8 cellular contexts compared by ENCODE assay signal in genomic region chr2:65437392-65438135, GRCh38. TPM values are rescaled to one million over a fixed set of nuclear protein-coding genes. Genes with fewer than 3 reads are reported as not detected.
DNase-seq lines count a peak whose midpoint lies in the region; ATAC-seq and TF ChIP-seq lines count a peak whose summit lies in the region.

No MANE protein-coding gene starts in this region.

- peaks cover 20% of the 10 kb centered on the region for H3F3A ChIP-seq in GM23338 (replicated peaks; ENCODE audit: low read depth)

- H3K36me3 ChIP-seq in GM23338 (ENCODE audit: insufficient read depth) (no peaks in the 10 kb centered on the region), gastrocnemius medialis (no peaks in the 10 kb centered on the region)

- no peaks in the 10 kb centered on the region for H3K9me2 ChIP-seq in GM23338 (ENCODE audit: insufficient read depth)

- H3K36me3 Mint-ChIP-seq in GM23338 (ENCODE audit: low read depth) (no peaks in the 10 kb centered on the region), activated B cell treated with CpG ODN at 0.5 μM for 24 hours (ENCODE audit: low read depth) (peaks cover 3% of the 10 kb centered on the region)

- TF ChIP-seq CTCF in GM23338 (conservative IDR thresholded peaks at IDR 0.05; ENCODE audit: low read depth in 2 of 2) (no peak), activated B cell treated with CpG ODN at 0.5 μM for 24 hours (IDR thresholded peaks at IDR 0.05) (no peak), gastrocnemius medialis (IDR thresholded peaks at IDR 0.05 in 4 of 5, conservative IDR thresholded peaks at IDR 0.05 in 1 of 5) (no peak), GM10266 (IDR thresholded peaks at IDR 0.05; ENCODE audit: control insufficient read depth, insufficient read depth, low read depth, missing control alignments) (no peak), GM20000 (IDR thresholded peaks at IDR 0.05; ENCODE audit: extremely low read depth, missing control alignments) (no peak)

- no peak overlapping the region for H3K27ac Mint-ChIP-seq in GM23338
- H3K27ac Mint-ChIP-seq in activated B cell treated with CpG ODN at 0.5 μM for 24 hours: no peak overlapping the region

- DNase-seq in GM23338 (ENCODE audit: low spot score): peak; percentile 77
- DNase-seq in activated B cell treated with CpG ODN at 0.5 μM for 24 hours: no peak
- DNase-seq in iPS DF 19.7 (ENCODE audit: low read depth, low spot score): peak; percentile 68
- no peak for DNase-seq in gastrocnemius medialis
- no peak for DNase-seq in NCI-H524 treated with DMSO at 0.1 percent for 48 hours (lab: John Stamatoyannopoulos, UW)
- no peak for DNase-seq in GM10266 (ENCODE audit: extremely low spot score)
- DNase-seq in GM20000 (ENCODE audit: low spot score): no peak

- no peaks in the 10 kb centered on the region for H3K79me2 ChIP-seq in GM23338 (replicated peaks; ENCODE audit: insufficient read depth)

- peaks cover 6% of the 10 kb centered on the region; the same call in 1 of the 2 replicates for H4K20me1 ChIP-seq in GM23338 (replicated peaks; ENCODE audit: insufficient read depth)

- POLR2A ChIA-PET in activated B cell treated with CpG ODN at 0.5 μM for 24 hours (lab: Charles Lee): interaction anchor here (1.1 kb wide), 1 partner anchor 30 kb away, joined by 4 read pairs; no protein-coding TSS in a partner anchor

- no peak overlapping the region for H3K27ac ChIP-seq in GM23338 (ENCODE audit: low read depth)
- H3K27ac ChIP-seq in gastrocnemius medialis: peak overlapping the region; percentile 93 to 96 (median 94)

- H3K4me3 ChIP-seq in GM23338: peak overlapping the region; percentile 89
- H3K4me3 ChIP-seq in gastrocnemius medialis: peak overlapping the region in 3 of 4 donors; percentile 69 to 95 (median 74)

- H3K4me3 Mint-ChIP-seq in GM23338 (peak overlapping the region; percentile 91), activated B cell treated with CpG ODN at 0.5 μM for 24 hours (peak overlapping the region; percentile 93)

- H3K9me3 ChIP-seq in gastrocnemius medialis: no peaks in the 10 kb centered on the region

- CTCF ChIA-PET in activated B cell treated with CpG ODN at 0.5 μM for 24 hours (lab: Charles Lee): no interaction called here

- H3K4me1 Mint-ChIP-seq in GM23338 (peaks cover 48% of the 10 kb centered on the region), activated B cell treated with CpG ODN at 0.5 μM for 24 hours (peaks cover 20% of the 10 kb centered on the region)

- in situ Hi-C loops in gastrocnemius medialis (cut with MboI; ENCODE audit: low sequenced_read_pairs in 4 of 4): loop anchor here in 3 of 4 donors (10.0 to 25.0 kb wide), 3 partner anchors 175 to 375 kb away; partner anchors contain the start of gene CEP68 (in 1 of the 3)

- H3K4me1 ChIP-seq in GM23338 (ENCODE audit: insufficient read depth) (peaks cover 43% of the 10 kb centered on the region), gastrocnemius medialis (peaks cover 9 to 10% of the 10 kb centered on the region in 2 donors)

- no peak overlapping the region for H2AFZ ChIP-seq in GM23338

- H3K9me3 Mint-ChIP-seq in GM23338 (no peaks in the 10 kb centered on the region), activated B cell treated with CpG ODN at 0.5 μM for 24 hours (no peaks in the 10 kb centered on the region)

- peak overlapping the region; percentile 97 for H3K4me2 ChIP-seq in GM23338

- intact Hi-C loops in activated B cell treated with CpG ODN at 0.5 μM for 24 hours (cut with micrococcal nuclease): no loop called here
- intact Hi-C loops in gastrocnemius medialis (cut with DNase I; ENCODE audit: low total_unique reads): loop anchor here (2.0 to 10.0 kb wide), 8 partner anchors 115 to 997 kb away; partner anchors contain the start of genes AFTPH, MEIS1 and SERTAD2

- H3K27me3 ChIP-seq in GM23338 (ENCODE audit: insufficient read depth): peaks cover 66% of the 10 kb centered on the region
- no peaks in the 10 kb centered on the region for H3K27me3 ChIP-seq in gastrocnemius medialis

- H3K27me3 Mint-ChIP-seq in GM23338 (ENCODE audit: insufficient read depth, low read depth, poor library complexity): peaks cover 63% of the 10 kb centered on the region
- H3K27me3 Mint-ChIP-seq in activated B cell treated with CpG ODN at 0.5 μM for 24 hours: peaks cover 31% of the 10 kb centered on the region

- no peak for TF ChIP-seq POLR2A in gastrocnemius medialis (IDR thresholded peaks at IDR 0.05)

- ATAC-seq in GM23338 (peak; percentile 57), activated B cell treated with CpG ODN at 0.5 μM for 24 hours (ENCODE audit: low read depth) (no peak), gastrocnemius medialis (no peak), GM19467 (IDR thresholded peaks at IDR 0.05; ENCODE audit: unreplicated experiment) (no peak)

TF ChIP-seq in GM23338, 12 proteins besides CTCF, POLR2A, EP300 and RAD21 (continues in another document):
- TF ChIP-seq NANOG (IDR thresholded peaks at IDR 0.05; ENCODE audit: borderline replicate concordance) (peak; percentile 72), CREB1 (CRISPR knock-in tag; IDR thresholded peaks at IDR 0.05; ENCODE audit: low read depth) (no peak), POLR2AphosphoS5 (IDR thresholded peaks at IDR 0.05; ENCODE audit: low read depth) (0 out of 2 replicates have a peak, but pooled peaks have one; percentile 25), EZH2 (IDR thresholded peaks at IDR 0.05; ENCODE audit: low read depth, unreplicated experiment) (no peak), REST (IDR thresholded peaks at IDR 0.05; ENCODE audit: unreplicated experiment) (no peak)
- TF ChIP-seq, protein P1, sequence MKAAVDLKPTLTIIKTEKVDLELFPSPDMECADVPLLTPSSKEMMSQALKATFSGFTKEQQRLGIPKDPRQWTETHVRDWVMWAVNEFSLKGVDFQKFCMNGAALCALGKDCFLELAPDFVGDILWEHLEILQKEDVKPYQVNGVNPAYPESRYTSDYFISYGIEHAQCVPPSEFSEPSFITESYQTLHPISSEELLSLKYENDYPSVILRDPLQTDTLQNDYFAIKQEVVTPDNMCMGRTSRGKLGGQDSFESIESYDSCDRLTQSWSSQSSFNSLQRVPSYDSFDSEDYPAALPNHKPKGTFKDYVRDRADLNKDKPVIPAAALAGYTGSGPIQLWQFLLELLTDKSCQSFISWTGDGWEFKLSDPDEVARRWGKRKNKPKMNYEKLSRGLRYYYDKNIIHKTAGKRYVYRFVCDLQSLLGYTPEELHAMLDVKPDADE (IDR thresholded peaks at IDR 0.05): no peak

RNA-seq across cellular contexts. Expression of gene SPRED2, which starts 5.2 kb away (rescaled TPM):
- 10.4 and 13.0 TPM in 2 replicates for total RNA-seq in GM23338 (2014; rRNA removed; shearing (Covaris generic))
- polyA plus RNA-seq in GM23338 (2016; fragmentation: Nextera tagmentation; extraction: Ambion mirVana): 7.2 and 8.7 TPM in 2 replicates
- 2.5 and 3.1 TPM in 2 replicates for total RNA-seq in activated B cell treated with CpG ODN at 0.5 μM for 24 hours
- total RNA-seq in gastrocnemius medialis: 10 to 100 TPM in 1 of 4 donors, 1 to 10 TPM in 3; 4.1 to 12.5 (median 7.4) TPM

Comparison
In these comparisons a context has a peak if more than half of its experiments do, and no peak if none do; other contexts are left out.
1. DNase-seq: peak in GM23338 (single experiment) and iPS DF 19.7 (single experiment); none in activated B cell treated with CpG ODN at 0.5 μM for 24 hours (single experiment), gastrocnemius medialis (0 of 2), NCI-H524 treated with DMSO at 0.1 percent for 48 hours (single experiment), GM10266 (single experiment) and GM20000 (single experiment).